ENCODE assay signal across 1 cellular context in the genomic region with DNA sequence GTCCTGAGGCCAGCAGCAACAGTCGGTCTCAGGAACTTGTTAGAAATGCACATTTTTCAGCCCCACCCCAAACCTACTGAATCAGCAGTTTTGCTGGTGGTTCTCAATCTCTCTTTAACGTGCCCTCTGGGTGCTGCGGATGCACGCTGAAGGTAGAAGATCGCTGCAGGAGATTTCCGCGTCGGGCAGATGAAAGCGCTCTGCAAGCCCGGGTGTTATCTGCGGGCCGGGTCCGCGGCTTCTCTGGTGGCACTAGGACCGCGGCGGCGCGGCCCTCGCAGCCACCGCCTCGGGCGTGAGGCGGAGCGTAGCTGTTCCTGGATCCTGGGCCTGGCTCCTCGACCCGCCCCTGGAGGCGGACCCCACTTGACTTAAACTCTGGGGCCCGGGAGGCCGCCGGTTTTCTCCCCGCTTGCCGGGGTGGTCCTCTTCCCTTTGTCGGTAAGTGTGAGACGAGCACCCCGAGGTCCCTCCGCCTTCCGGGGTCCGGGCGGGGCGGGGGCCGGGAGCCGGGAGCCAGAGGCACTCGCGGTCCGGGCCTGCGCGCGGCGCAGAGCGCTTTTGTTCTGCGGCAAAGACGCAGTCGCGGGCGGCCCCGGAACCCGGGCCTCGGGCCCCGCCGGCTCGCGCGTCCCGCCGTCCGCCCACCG.
TF ChIP-seq lines count a peak whose summit lies in the region.

A gene with protein sequence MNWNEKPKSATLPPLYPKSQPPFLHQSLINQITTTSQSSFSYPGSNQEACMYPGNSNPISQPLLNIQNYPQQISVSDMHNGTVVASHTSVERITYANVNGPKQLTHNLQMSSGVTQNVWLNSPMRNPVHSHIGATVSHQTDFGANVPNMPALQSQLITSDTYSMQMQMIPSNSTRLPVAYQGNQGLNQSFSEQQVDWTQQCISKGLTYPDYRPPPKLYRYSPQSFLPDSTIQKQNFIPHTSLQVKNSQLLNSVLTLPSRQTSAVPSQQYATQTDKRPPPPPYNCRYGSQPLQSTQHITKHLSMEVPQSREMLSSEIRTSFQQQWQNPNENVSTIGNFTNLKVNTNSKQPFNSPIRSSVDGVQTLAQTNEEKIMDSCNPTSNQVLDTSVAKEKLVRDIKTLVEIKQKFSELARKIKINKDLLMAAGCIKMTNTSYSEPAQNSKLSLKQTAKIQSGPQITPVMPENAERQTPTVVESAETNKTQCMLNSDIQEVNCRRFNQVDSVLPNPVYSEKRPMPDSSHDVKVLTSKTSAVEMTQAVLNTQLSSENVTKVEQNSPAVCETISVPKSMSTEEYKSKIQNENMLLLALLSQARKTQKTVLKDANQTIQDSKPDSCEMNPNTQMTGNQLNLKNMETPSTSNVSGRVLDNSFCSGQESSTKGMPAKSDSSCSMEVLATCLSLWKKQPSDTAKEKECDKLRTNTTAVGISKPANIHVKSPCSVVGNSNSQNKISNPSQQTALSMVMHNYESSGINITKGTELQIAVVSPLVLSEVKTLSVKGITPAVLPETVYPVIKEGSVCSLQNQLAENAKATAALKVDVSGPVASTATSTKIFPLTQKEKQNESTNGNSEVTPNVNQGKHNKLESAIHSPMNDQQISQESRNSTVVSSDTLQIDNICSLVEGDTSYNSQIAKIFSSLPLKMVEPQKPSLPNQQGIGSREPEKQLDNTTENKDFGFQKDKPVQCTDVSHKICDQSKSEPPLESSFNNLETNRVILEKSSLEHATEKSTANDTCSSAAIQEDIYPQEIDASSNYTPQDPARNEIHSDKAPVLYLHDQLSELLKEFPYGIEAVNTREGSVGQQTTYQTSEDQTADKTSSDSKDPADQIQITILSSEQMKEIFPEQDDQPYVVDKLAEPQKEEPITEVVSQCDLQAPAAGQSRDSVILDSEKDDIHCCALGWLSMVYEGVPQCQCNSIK (N-terminal part only) (plus strand): TSS at position 365 of the 650 bp plus-strand sequence. CDS start 21,541 bp downstream, outside the sequence.

TF ChIP-seq in A549, 52 proteins besides CTCF, POLR2A, EP300 and RAD21 (continued from another document):
- no peak; the same call in none of the 2 replicates for TF ChIP-seq RFX5 (IDR thresholded peaks at IDR 0.05)
- TF ChIP-seq, protein P1, sequence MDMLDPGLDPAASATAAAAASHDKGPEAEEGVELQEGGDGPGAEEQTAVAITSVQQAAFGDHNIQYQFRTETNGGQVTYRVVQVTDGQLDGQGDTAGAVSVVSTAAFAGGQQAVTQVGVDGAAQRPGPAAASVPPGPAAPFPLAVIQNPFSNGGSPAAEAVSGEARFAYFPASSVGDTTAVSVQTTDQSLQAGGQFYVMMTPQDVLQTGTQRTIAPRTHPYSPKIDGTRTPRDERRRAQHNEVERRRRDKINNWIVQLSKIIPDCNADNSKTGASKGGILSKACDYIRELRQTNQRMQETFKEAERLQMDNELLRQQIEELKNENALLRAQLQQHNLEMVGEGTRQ (IDR thresholded peaks at IDR 0.05): no peak
- no peak for TF ChIP-seq ZC3H11A (IDR thresholded peaks at IDR 0.05)
- TF ChIP-seq JUN (IDR thresholded peaks at IDR 0.05): peak; percentile 79 to 88; a peak in 4 of 5 replicates
- no peak for TF ChIP-seq ZNF302 (CRISPR knock-in tag; IDR thresholded peaks at IDR 0.05)
- no peak for TF ChIP-seq TFCP2L1 (CRISPR knock-in tag; IDR thresholded peaks at IDR 0.05)
- TF ChIP-seq ZSCAN20 (CRISPR knock-in tag; IDR thresholded peaks at IDR 0.05): no peak
- TF ChIP-seq JUNB (IDR thresholded peaks at IDR 0.05): no peak
- TF ChIP-seq HOXB13 (CRISPR knock-in tag; IDR thresholded peaks at IDR 0.05; ENCODE audit: low read depth): no peak
- no peak for TF ChIP-seq ESRRA (IDR thresholded peaks at IDR 0.05; ENCODE audit: borderline replicate concordance, low read length)
- no peak for TF ChIP-seq CHD2 (IDR thresholded peaks at IDR 0.05; ENCODE audit: low read length, partially characterized antibody)
- no peak for TF ChIP-seq HEYL (CRISPR knock-in tag; IDR thresholded peaks at IDR 0.05)
- TF ChIP-seq SREBF2 (IDR thresholded peaks at IDR 0.05): no peak
- TF ChIP-seq FOXS1 (CRISPR knock-in tag; IDR thresholded peaks at IDR 0.05): no peak
- TF ChIP-seq CBX8 (IDR thresholded peaks at IDR 0.05): no peak
- no peak for TF ChIP-seq MYC (IDR thresholded peaks at IDR 0.05; ENCODE audit: borderline replicate concordance, low read length)
- TF ChIP-seq, protein P2, sequence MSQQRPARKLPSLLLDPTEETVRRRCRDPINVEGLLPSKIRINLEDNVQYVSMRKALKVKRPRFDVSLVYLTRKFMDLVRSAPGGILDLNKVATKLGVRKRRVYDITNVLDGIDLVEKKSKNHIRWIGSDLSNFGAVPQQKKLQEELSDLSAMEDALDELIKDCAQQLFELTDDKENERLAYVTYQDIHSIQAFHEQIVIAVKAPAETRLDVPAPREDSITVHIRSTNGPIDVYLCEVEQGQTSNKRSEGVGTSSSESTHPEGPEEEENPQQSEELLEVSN (IDR thresholded peaks at IDR 0.05; ENCODE audit: borderline replicate concordance, low read depth): 0 out of 2 replicates have a peak, but pooled peaks have one; percentile 19
- TF ChIP-seq, protein P3, sequence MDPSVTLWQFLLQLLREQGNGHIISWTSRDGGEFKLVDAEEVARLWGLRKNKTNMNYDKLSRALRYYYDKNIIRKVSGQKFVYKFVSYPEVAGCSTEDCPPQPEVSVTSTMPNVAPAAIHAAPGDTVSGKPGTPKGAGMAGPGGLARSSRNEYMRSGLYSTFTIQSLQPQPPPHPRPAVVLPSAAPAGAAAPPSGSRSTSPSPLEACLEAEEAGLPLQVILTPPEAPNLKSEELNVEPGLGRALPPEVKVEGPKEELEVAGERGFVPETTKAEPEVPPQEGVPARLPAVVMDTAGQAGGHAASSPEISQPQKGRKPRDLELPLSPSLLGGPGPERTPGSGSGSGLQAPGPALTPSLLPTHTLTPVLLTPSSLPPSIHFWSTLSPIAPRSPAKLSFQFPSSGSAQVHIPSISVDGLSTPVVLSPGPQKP (IDR thresholded peaks at IDR 0.05; ENCODE audit: low read depth, low read length): no peak
- no peak for TF ChIP-seq ZFP36 (IDR thresholded peaks at IDR 0.05; ENCODE audit: borderline replicate concordance, partially characterized antibody)
- TF ChIP-seq, protein P4, sequence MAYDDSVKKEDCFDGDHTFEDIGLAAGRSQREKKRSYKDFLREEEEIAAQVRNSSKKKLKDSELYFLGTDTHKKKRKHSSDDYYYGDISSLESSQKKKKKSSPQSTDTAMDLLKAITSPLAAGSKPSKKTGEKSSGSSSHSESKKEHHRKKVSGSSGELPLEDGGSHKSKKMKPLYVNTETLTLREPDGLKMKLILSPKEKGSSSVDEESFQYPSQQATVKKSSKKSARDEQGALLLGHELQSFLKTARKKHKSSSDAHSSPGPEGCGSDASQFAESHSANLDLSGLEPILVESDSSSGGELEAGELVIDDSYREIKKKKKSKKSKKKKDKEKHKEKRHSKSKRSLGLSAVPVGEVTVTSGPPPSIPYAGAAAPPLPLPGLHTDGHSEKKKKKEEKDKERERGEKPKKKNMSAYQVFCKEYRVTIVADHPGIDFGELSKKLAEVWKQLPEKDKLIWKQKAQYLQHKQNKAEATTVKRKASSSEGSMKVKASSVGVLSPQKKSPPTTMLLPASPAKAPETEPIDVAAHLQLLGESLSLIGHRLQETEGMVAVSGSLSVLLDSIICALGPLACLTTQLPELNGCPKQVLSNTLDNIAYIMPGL (CRISPR knock-in tag; IDR thresholded peaks at IDR 0.05; ENCODE audit: borderline replicate concordance): 0 out of 2 replicates have a peak, but pooled peaks have one; percentile 48
- TF ChIP-seq HDAC2 (IDR thresholded peaks at IDR 0.05): no peak
- TF ChIP-seq HOXB5 (CRISPR knock-in tag; IDR thresholded peaks at IDR 0.05): no peak
- TF ChIP-seq, protein P5, sequence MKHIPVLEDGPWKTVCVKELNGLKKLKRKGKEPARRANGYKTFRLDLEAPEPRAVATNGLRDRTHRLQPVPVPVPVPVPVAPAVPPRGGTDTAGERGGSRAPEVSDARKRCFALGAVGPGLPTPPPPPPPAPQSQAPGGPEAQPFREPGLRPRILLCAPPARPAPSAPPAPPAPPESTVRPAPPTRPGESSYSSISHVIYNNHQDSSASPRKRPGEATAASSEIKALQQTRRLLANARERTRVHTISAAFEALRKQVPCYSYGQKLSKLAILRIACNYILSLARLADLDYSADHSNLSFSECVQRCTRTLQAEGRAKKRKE (CRISPR knock-in tag; IDR thresholded peaks at IDR 0.05; ENCODE audit: low read depth): no peak
- TF ChIP-seq, protein P6, sequence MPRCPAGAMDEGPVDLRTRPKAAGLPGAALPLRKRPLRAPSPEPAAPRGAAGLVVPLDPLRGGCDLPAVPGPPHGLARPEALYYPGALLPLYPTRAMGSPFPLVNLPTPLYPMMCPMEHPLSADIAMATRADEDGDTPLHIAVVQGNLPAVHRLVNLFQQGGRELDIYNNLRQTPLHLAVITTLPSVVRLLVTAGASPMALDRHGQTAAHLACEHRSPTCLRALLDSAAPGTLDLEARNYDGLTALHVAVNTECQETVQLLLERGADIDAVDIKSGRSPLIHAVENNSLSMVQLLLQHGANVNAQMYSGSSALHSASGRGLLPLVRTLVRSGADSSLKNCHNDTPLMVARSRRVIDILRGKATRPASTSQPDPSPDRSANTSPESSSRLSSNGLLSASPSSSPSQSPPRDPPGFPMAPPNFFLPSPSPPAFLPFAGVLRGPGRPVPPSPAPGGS (IDR thresholded peaks at IDR 0.05): peak; percentile 82; the same call in 1 of the 3 replicates
- no peak for TF ChIP-seq NR3C1 (IDR thresholded peaks at IDR 0.05)
- no peak for TF ChIP-seq EHF (CRISPR knock-in tag; IDR thresholded peaks at IDR 0.05)
- TF ChIP-seq NFE2L2 (conservative IDR thresholded peaks at IDR 0.05; ENCODE audit: low read length): no peak
- TF ChIP-seq RCOR1 (IDR thresholded peaks at IDR 0.05; ENCODE audit: low read depth, low read length): no peak
- TF ChIP-seq KDM5A (IDR thresholded peaks at IDR 0.05): no peak
- no peak for TF ChIP-seq RARB (CRISPR knock-in tag; IDR thresholded peaks at IDR 0.05)
- TF ChIP-seq, protein P7, sequence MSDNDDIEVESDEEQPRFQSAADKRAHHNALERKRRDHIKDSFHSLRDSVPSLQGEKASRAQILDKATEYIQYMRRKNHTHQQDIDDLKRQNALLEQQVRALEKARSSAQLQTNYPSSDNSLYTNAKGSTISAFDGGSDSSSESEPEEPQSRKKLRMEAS (IDR thresholded peaks at IDR 0.05): peak; percentile 47
- TF ChIP-seq, protein P8, sequence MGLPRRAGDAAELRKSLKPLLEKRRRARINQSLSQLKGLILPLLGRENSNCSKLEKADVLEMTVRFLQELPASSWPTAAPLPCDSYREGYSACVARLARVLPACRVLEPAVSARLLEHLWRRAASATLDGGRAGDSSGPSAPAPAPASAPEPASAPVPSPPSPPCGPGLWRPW (IDR thresholded peaks at IDR 0.05): no peak
- no peak for TF ChIP-seq CEBPB (IDR thresholded peaks at IDR 0.05)
- no peak for TF ChIP-seq RNF2 (IDR thresholded peaks at IDR 0.05; ENCODE audit: borderline replicate concordance, low read depth)
